Comparison of ENCODE assay signal across 2 cellular contexts in genomic region chr15:65008989-65009388, GRCh38.
TF ChIP-seq lines count a peak whose summit lies in the region.

No MANE protein-coding gene starts in this region.

TF ChIP-seq in HepG2, 621 proteins besides CTCF, POLR2A, EP300 and RAD21:
- TF ChIP-seq STAG1 (CRISPR knock-in tag; IDR thresholded peaks at IDR 0.05) = peak; percentile 40
- 0 out of 2 replicates have a peak, but pooled peaks have one; percentile 10 for TF ChIP-seq SMC3 (IDR thresholded peaks at IDR 0.05; ENCODE audit: low read length)
- no peak for TF ChIP-seq NR3C1 (CRISPR knock-in tag; IDR thresholded peaks at IDR 0.05)

TF ChIP-seq in endothelial cell of umbilical vein, 7 proteins besides CTCF, POLR2A, EP300 and RAD21:
- TF ChIP-seq JUN (IDR thresholded peaks at IDR 0.05; ENCODE audit: borderline replicate concordance, insufficient read depth, insufficient read length, low read depth) = no peak
- TF ChIP-seq FOS (IDR thresholded peaks at IDR 0.05; ENCODE audit: borderline replicate concordance, insufficient read depth, low read length) = no peak
- no peak for TF ChIP-seq MYC (IDR thresholded peaks at IDR 0.05; ENCODE audit: low read depth, low read length)
- no peak for TF ChIP-seq POLR2AphosphoS5 (IDR thresholded peaks at IDR 0.05; ENCODE audit: insufficient read depth, low read depth, low read length)
- no peak for TF ChIP-seq MAX (IDR thresholded peaks at IDR 0.05; ENCODE audit: insufficient read depth, insufficient read length)
- TF ChIP-seq GATA2 (IDR thresholded peaks at IDR 0.05; ENCODE audit: insufficient read depth, insufficient read length, low read depth, low read length) = no peak
- no peak for TF ChIP-seq EZH2 (IDR thresholded peaks at IDR 0.05; ENCODE audit: borderline replicate concordance, low read depth, low read length, severe bottlenecking)
